Comparison of ENCODE assay signal across 37 cellular contexts in the genomic region with DNA sequence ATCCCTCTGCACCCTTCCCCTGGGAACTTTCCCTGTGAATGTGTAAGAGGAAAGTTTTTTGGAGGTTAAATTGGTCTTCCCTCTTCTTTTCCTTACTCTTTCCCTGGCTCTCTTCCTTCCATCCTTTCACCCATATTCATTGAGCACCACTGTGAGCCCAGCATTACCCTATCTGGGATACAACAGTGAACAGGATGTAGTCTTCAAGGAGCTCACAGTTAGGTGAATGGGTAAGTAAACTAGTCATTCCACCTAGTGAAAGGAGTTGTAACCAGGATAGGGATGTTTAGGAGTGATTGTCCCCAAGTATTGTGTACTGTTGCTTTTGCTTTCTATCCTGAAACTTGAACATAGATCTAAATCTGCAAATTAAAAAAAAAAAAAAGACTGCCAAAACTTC.
"Had no signal": no experiment of that assay in that cellular context is flagged by ENCODE, and none has a peak within 500 bp of the region (broad histone marks: within the 10 kb centered on the region; RNA-seq: fewer than 3 reads in every experiment).

No MANE protein-coding gene starts in this region.

- H3K27ac ChIP-seq: RWPE1, VCaP had no signal

- H3K9me3 Mint-ChIP-seq: activated CD4-positive, alpha-beta memory T cell treated with anti-CD3 and anti-CD28 coated beads, Interleukin-2, amount 10 ng/mL, durations not matched to agents 7 days and 5 days; activated naive CD4-positive, alpha-beta T cell treated with anti-CD3 and anti-CD28 coated beads, Interleukin-2, amount 10 ng/mL, durations not matched to agents 7 days and 5 days; activated naive CD8-positive, alpha-beta T cell treated with anti-CD3 and anti-CD28 coated beads, Interleukin-2, amount 50 U/mL, for 24 hours had no signal

- H3K4me1 Mint-ChIP-seq: activated CD4-positive, alpha-beta memory T cell treated with anti-CD3 and anti-CD28 coated beads, Interleukin-2, amount 10 ng/mL, durations not matched to agents 7 days and 5 days; activated CD8-positive, alpha-beta memory T cell treated with anti-CD3 and anti-CD28 coated beads, Interleukin-2, amount 10 ng/mL, durations not matched to agents 7 days and 5 days; activated naive CD4-positive, alpha-beta T cell treated with anti-CD3 and anti-CD28 coated beads, Interleukin-2, amount 10 ng/mL, durations not matched to agents 7 days and 5 days; activated naive CD8-positive, alpha-beta T cell treated with anti-CD3 and anti-CD28 coated beads, Interleukin-2, amount 50 U/mL, for 24 hours; brain; T-cell had no signal

- H3K4me3 Mint-ChIP-seq: activated CD4-positive, alpha-beta memory T cell treated with anti-CD3 and anti-CD28 coated beads, Interleukin-2, amount 10 ng/mL, durations not matched to agents 7 days and 5 days; activated CD8-positive, alpha-beta memory T cell treated with anti-CD3 and anti-CD28 coated beads, Interleukin-2, amount 10 ng/mL, durations not matched to agents 7 days and 5 days; activated naive CD4-positive, alpha-beta T cell treated with anti-CD3 and anti-CD28 coated beads, Interleukin-2, amount 10 ng/mL, durations not matched to agents 7 days and 5 days; activated naive CD8-positive, alpha-beta T cell; activated naive CD8-positive, alpha-beta T cell treated with anti-CD3 and anti-CD28 coated beads, Interleukin-2, amount 50 U/mL, for 24 hours; brain; T-cell had no signal

- DNase-seq: activated CD4-positive, alpha-beta memory T cell treated with anti-CD3 and anti-CD28 coated beads, Interleukin-2, amount 10 ng/mL, durations not matched to agents 7 days and 5 days; activated CD4-positive, alpha-beta T cell treated with anti-CD3 and anti-CD28 coated beads for 1 hour; activated CD4-positive, alpha-beta T cell treated with anti-CD3 and anti-CD28 coated beads for 48 hours; activated CD4-positive, CD25-positive, alpha-beta regulatory T cell; activated CD8-positive, alpha-beta memory T cell treated with anti-CD3 and anti-CD28 coated beads for 24 hours; activated CD8-positive, alpha-beta memory T cell treated with anti-CD3 and anti-CD28 coated beads, Interleukin-2, amount 10 ng/mL, durations not matched to agents 7 days and 5 days; activated CD8-positive, alpha-beta memory T cell treated with anti-CD3 and anti-CD28 coated beads, Interleukin-2, amount 50 U/mL, for 48 hours; activated effector memory CD4-positive, alpha-beta T cell treated with Interleukin-2 at 50 U/mL for 16 hours; activated naive CD4-positive, alpha-beta T cell treated with anti-CD3 and anti-CD28 coated beads, Interleukin-2, amount 10 ng/mL, durations not matched to agents 7 days and 5 days; activated naive CD8-positive, alpha-beta T cell treated with anti-CD3 and anti-CD28 coated beads, Interleukin-2, amount 50 U/mL, for 24 hours; activated T-cell treated with anti-CD3 and anti-CD28 coated beads, Interleukin-2, amount 50 U/mL, for 48 hours; anterior cingulate cortex; caudate nucleus; cerebellar nuclear complex; Kasumi-1; KBM-7; MM.1S; MV-4-11; NCI-H1092; NCI-H1436 treated with DMSO at 0.1 percent for 48 hours; NCI-H1694 treated with DMSO at 0.1 percent for 48 hours; NCI-H2029 treated with DMSO at 0.1 percent for 48 hours; NCI-H2107; NCI-H2171; NCI-H510A; NCI-H526 treated with DMSO at 0.1 percent for 48 hours; NCI-H82; PC-3; SIG-M5; T-cell; T-helper 2 cell; T-helper 9 cell had no signal

- H3K27me3 Mint-ChIP-seq: activated CD4-positive, alpha-beta memory T cell treated with anti-CD3 and anti-CD28 coated beads, Interleukin-2, amount 10 ng/mL, durations not matched to agents 7 days and 5 days; activated naive CD4-positive, alpha-beta T cell treated with anti-CD3 and anti-CD28 coated beads, Interleukin-2, amount 10 ng/mL, durations not matched to agents 7 days and 5 days; brain; T-cell had no signal

- ATAC-seq: activated CD8-positive, alpha-beta memory T cell treated with anti-CD3 and anti-CD28 coated beads, Interleukin-2, amount 10 ng/mL, durations not matched to agents 7 days and 5 days; activated naive CD8-positive, alpha-beta T cell treated with anti-CD3 and anti-CD28 coated beads, Interleukin-2, amount 50 U/mL, for 24 hours; PC-3; SK-N-SH treated with all-trans-retinoic acid at 6 μM for 48 hours; T-cell had no signal

- H3K27ac Mint-ChIP-seq: activated CD4-positive, alpha-beta memory T cell treated with anti-CD3 and anti-CD28 coated beads, Interleukin-2, amount 10 ng/mL, durations not matched to agents 7 days and 5 days; activated CD8-positive, alpha-beta memory T cell treated with anti-CD3 and anti-CD28 coated beads, Interleukin-2, amount 10 ng/mL, durations not matched to agents 7 days and 5 days; activated naive CD4-positive, alpha-beta T cell treated with anti-CD3 and anti-CD28 coated beads, Interleukin-2, amount 10 ng/mL, durations not matched to agents 7 days and 5 days; activated naive CD8-positive, alpha-beta T cell; activated naive CD8-positive, alpha-beta T cell treated with anti-CD3 and anti-CD28 coated beads, Interleukin-2, amount 50 U/mL, for 24 hours; brain; T-cell had no signal

- H3K36me3 Mint-ChIP-seq: activated CD8-positive, alpha-beta memory T cell treated with anti-CD3 and anti-CD28 coated beads, Interleukin-2, amount 10 ng/mL, durations not matched to agents 7 days and 5 days; activated naive CD4-positive, alpha-beta T cell treated with anti-CD3 and anti-CD28 coated beads, Interleukin-2, amount 10 ng/mL, durations not matched to agents 7 days and 5 days; activated naive CD8-positive, alpha-beta T cell; brain; T-cell had no signal
